ENCODE assay signal across 24 cellular contexts in the genomic region with DNA sequence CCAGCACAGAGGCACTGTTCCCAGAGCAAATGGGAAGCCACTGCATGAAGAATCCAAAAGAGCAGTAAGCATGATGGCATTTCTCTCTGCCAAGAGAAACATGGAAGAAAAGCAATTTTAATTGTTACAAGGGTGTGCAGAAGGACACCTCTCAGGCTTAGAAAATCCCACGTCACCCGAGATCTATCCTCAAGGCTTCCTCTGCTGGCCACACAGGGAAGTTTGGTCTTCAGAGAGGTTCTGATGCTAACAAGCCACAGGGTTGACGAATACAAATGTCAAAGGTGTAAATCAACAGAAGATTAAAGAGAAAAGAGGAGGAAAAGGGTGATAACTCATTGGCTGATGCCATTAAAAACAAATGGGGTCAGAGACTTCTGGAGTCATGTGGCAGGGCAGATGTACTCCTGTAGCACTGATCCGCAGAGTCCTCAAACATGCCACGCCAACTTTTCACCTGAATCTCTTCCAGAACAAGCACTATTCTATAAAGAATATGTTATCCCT. TPM values are rescaled to one million over a fixed set of nuclear protein-coding genes. Genes with fewer than 3 reads are reported as not detected.
"Had no signal": no experiment of that assay in that cellular context is flagged by ENCODE, and none has a peak within 500 bp of the region (broad histone marks: within the 10 kb centered on the region; RNA-seq: fewer than 3 reads in every experiment).

No MANE protein-coding gene starts in this region.

- H3K27ac ChIP-seq: cardiac muscle cell, epithelial cell of prostate, hepatocyte, testis had no signal

- H3K4me2 ChIP-seq: hepatocyte had no signal

- H3K4me3 ChIP-seq: cardiac muscle cell, hepatocyte, testis had no signal

- H3K36me3 ChIP-seq: cardiac muscle cell had no signal

- H3K4me1 ChIP-seq: testis had no signal

- H3K36me3 Mint-ChIP-seq: type B pancreatic cell had no signal

- H3K27ac Mint-ChIP-seq: activated CD4-positive, alpha-beta T cell treated with anti-CD3 and anti-CD28 coated beads, Interleukin-2, amount 10 ng/mL, durations not matched to agents 24 days and 14 days; activated CD8-positive, alpha-beta T cell treated with anti-CD3 and anti-CD28 coated beads for 36 hours; activated naive CD8-positive, alpha-beta T cell treated with anti-CD3 and anti-CD28 coated beads for 36 hours; activated T-helper 17 cell treated with anti-CD3 and anti-CD28 coated beads, Interleukin-2, amount 50 U/mL, for 72 hours; type B pancreatic cell had no signal

- H3K27me3 ChIP-seq: cardiac muscle cell, hepatocyte, testis had no signal

- DNase-seq: activated CD4-positive, alpha-beta T cell treated with anti-CD3 and anti-CD28 coated beads, Interleukin-2, amount 10 ng/mL, durations not matched to agents 24 days and 14 days; activated CD4-positive, CD25-positive, alpha-beta regulatory T cell; activated CD8-positive, alpha-beta T cell treated with anti-CD3 and anti-CD28 coated beads for 36 hours; activated naive CD4-positive, alpha-beta T cell; activated naive CD8-positive, alpha-beta T cell treated with anti-CD3 and anti-CD28 coated beads for 36 hours; activated T-cell treated with anti-CD3 and anti-CD28 coated beads, Interleukin-2, amount 50 U/mL, for 1 hour; amniotic stem cell; dermis blood vessel endothelial cell; foreskin fibroblast; mesenchymal stem cell; naive thymus-derived CD8-positive, alpha-beta T cell; nucleus accumbens; posterior cingulate gyrus; stimulated activated CD4-positive, alpha-beta T cell treated with anti-CD3 and anti-CD28 coated beads, Interleukin-12 subunit alpha, Interleukin-12 subunit beta, amount 100 ng/mL, for 4 hours; stimulated activated CD4-positive, alpha-beta T cell treated with anti-CD3 and anti-CD28 coated beads, Interleukin-1b, Interleukin-23, amount 100 ng/mL, for 48 hours; SW 1271; T-helper 2 cell; testis had no signal

- H3K27me3 Mint-ChIP-seq: activated CD4-positive, alpha-beta T cell treated with anti-CD3 and anti-CD28 coated beads, Interleukin-2, amount 10 ng/mL, durations not matched to agents 24 days and 14 days; activated CD8-positive, alpha-beta T cell treated with anti-CD3 and anti-CD28 coated beads for 36 hours; activated naive CD8-positive, alpha-beta T cell treated with anti-CD3 and anti-CD28 coated beads for 36 hours; activated T-helper 17 cell treated with anti-CD3 and anti-CD28 coated beads, Interleukin-2, amount 50 U/mL, for 72 hours; naive thymus-derived CD8-positive, alpha-beta T cell; type B pancreatic cell had no signal

- H3K9me3 ChIP-seq: testis had no signal

- H3K4me3 Mint-ChIP-seq: activated CD4-positive, alpha-beta T cell treated with anti-CD3 and anti-CD28 coated beads, Interleukin-2, amount 10 ng/mL, durations not matched to agents 24 days and 14 days; activated CD8-positive, alpha-beta T cell treated with anti-CD3 and anti-CD28 coated beads for 36 hours; activated naive CD8-positive, alpha-beta T cell treated with anti-CD3 and anti-CD28 coated beads for 36 hours; activated T-helper 17 cell treated with anti-CD3 and anti-CD28 coated beads, Interleukin-2, amount 50 U/mL, for 72 hours; naive thymus-derived CD8-positive, alpha-beta T cell; type B pancreatic cell had no signal

- H3K9me3 Mint-ChIP-seq: activated CD4-positive, alpha-beta T cell treated with anti-CD3 and anti-CD28 coated beads, Interleukin-2, amount 10 ng/mL, durations not matched to agents 24 days and 14 days; activated CD8-positive, alpha-beta T cell treated with anti-CD3 and anti-CD28 coated beads for 36 hours; activated naive CD8-positive, alpha-beta T cell treated with anti-CD3 and anti-CD28 coated beads for 36 hours; activated T-helper 17 cell treated with anti-CD3 and anti-CD28 coated beads, Interleukin-2, amount 50 U/mL, for 72 hours; naive thymus-derived CD8-positive, alpha-beta T cell; type B pancreatic cell had no signal

- ATAC-seq: activated CD8-positive, alpha-beta T cell treated with anti-CD3 and anti-CD28 coated beads for 36 hours; activated T-helper 17 cell treated with anti-CD3 and anti-CD28 coated beads, Interleukin-2, amount 50 U/mL, for 72 hours; naive thymus-derived CD8-positive, alpha-beta T cell had no signal

RNA-seq across cellular contexts. Expression of gene SPDEF, which starts 33.6 kb away (rescaled TPM):
- total RNA-seq: activated CD4-positive, alpha-beta T cell treated with anti-CD3 and anti-CD28 coated beads, Interleukin-2, amount 10 ng/mL, durations not matched to agents 24 days and 14 days; activated CD8-positive, alpha-beta T cell treated with anti-CD3 and anti-CD28 coated beads for 36 hours; activated naive CD8-positive, alpha-beta T cell treated with anti-CD3 and anti-CD28 coated beads for 36 hours; glomerular endothelial cell; naive thymus-derived CD8-positive, alpha-beta T cell had no signal
- polyA plus RNA-seq: cardiac muscle cell; naive thymus-derived CD8-positive, alpha-beta T cell had no signal
